ENCODE assay signal across 26 cellular contexts in the genomic region with DNA sequence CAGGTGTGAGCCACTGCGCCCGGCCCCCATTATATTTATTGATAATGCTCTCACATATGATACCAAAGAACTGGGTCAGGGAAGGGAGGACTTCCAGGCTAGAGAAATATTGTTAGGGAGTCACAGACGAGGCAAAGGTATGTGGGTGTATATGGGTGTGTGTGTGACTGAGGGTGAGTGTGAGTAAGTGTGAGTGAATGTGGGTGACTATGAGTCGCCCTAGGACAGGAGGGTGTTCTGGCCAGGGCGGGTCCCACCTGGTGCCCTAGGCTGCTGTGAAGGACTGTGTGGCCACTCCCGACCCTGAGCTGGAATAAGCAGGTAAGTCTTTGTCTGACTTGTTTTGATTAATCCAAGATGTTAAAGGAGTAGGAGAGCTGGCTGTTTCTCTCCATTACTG. TPM values are rescaled to one million over a fixed set of nuclear protein-coding genes. Genes with fewer than 3 reads are reported as not detected.
DNase-seq lines count a peak whose midpoint lies in the region; ATAC-seq, FAIRE-seq and TF ChIP-seq lines count a peak whose summit lies in the region.
"Had no signal": no experiment of that assay in that cellular context is flagged by ENCODE, and none has a peak within 500 bp of the region (broad histone marks: within the 10 kb centered on the region; RNA-seq: fewer than 3 reads in every experiment).

No MANE protein-coding gene starts in this region.

- WGBS in GM12878 (ENCODE audit: insufficient coverage, insufficient replicate concordance, low lambda C conversion rate, missing lambda C conversion rate): 30% methylated on average over 6 of the region's 6 CpGs
- WGBS in testis, 2 donors: 91 to 93% methylated on average over 6 of the region's 6 CpGs
- WGBS in pancreas, 2 donors: 88 to 89% methylated on average over 6 of the region's 6 CpGs

- H3K36me3 ChIP-seq in GM12878 (ENCODE audit: control insufficient read depth in 2 of 2, insufficient read depth in 2 of 2, low read length in 1 of 2) (no peaks in the 10 kb centered on the region), keratinocyte (ENCODE audit: control insufficient read depth in 2 of 2, extremely low read depth in 1 of 2, insufficient read depth in 2 of 2, low read length in 2 of 2) (no peaks in the 10 kb centered on the region), testis (ENCODE audit: low read depth, missing control alignments) (no peaks in the 10 kb centered on the region), pancreas (no peaks in the 10 kb centered on the region)
- H3K36me3 ChIP-seq: BLaER1, MG63 had no signal

- POLR2A ChIA-PET in GM12878 (lab: Charles Lee): no interaction called here

- in situ Hi-C loops in GM12878 (cut with MboI): no loop called here

- dilution Hi-C loops in keratinocyte (cut with MboI; ENCODE audit: extremely low pct_ligation_motif_present, low sequenced_read_pairs): no loop called here

- no peak for TF ChIP-seq POLR2A in GM12878 (IDR thresholded peaks at IDR 0.05; ENCODE audit: low read depth, low read length)
- TF ChIP-seq POLR2A in testis (IDR thresholded peaks at IDR 0.05): no peak

- no peaks in the 10 kb centered on the region for H4K20me1 ChIP-seq in GM12878 (ENCODE audit: control insufficient read depth, insufficient read depth)
- H4K20me1 ChIP-seq in keratinocyte (ENCODE audit: control insufficient read depth, extremely low read depth, insufficient read depth, low read length): no peaks in the 10 kb centered on the region
- H4K20me1 ChIP-seq: BLaER1 had no signal

- SMC1A ChIA-PET in GM12878 (lab: Charles Lee; ENCODE audit: uncharacterized antibody, unreplicated experiment): no interaction called here

- TF ChIP-seq CTCF in GM12878 (IDR thresholded peaks at IDR 0.05 in 2 of 3, conservative IDR thresholded peaks at IDR 0.05 in 1 of 3; ENCODE audit: control insufficient read depth in 2 of 3, extremely low read depth in 1 of 3, insufficient read depth in 1 of 3, low read depth in 3 of 3, low read length in 3 of 3) (no peak), keratinocyte (optimal IDR thresholded peaks at IDR 0.05 in 1 of 3, IDR thresholded peaks at IDR 0.05 in 1 of 3, conservative IDR thresholded peaks at IDR 0.05 in 1 of 3; ENCODE audit: extremely low read depth in 1 of 3, insufficient read depth in 2 of 3, low read length in 3 of 3) (no peak), testis (IDR thresholded peaks at IDR 0.05) (no peak), pancreas (IDR thresholded peaks at IDR 0.05) (no peak)

- no TSS peak for BruUV-seq in GM12878 (replicated peaks; lab: Mats Ljungman, UMichigan)

- H3K4me3 ChIP-seq in GM12878 (no peak overlapping the region), keratinocyte (ENCODE audit: control insufficient read depth in 2 of 3, extremely low read depth in 1 of 3, insufficient read depth in 2 of 3, low read depth in 1 of 3, low read length in 3 of 3) (no peak overlapping the region), testis (no peak overlapping the region), pancreas (no peak overlapping the region)
- H3K4me3 ChIP-seq: BLaER1, MG63, PC-9 had no signal

- FAIRE-seq in HTR-8/SVneo (lab: Jason Lieb, UNC) (peak; percentile 49), GM12878 (lab: Jason Lieb, UNC) (no peak), keratinocyte (lab: Jason Lieb, UNC) (no peak), pancreas (lab: Jason Lieb, UNC) (no peak)
- FAIRE-seq: A204.1, G401.6 had no signal

- RAD21 ChIA-PET in GM12878 (lab: Charles Lee; ENCODE audit: unreplicated experiment): no interaction called here

- H2AFZ ChIP-seq in GM12878 (ENCODE audit: control insufficient read depth, low read depth, low read length): no peak overlapping the region
- peak overlapping the region; percentile 79 for H2AFZ ChIP-seq in keratinocyte (ENCODE audit: control insufficient read depth, low read length)
- H2AFZ ChIP-seq: PC-9 had no signal

- peaks cover 0 to 2% of the 10 kb centered on the region in 2 experiments; a peak in 1 of 4 replicates for H3K27me3 ChIP-seq in GM12878 (replicated peaks in 1 of 2; ENCODE audit: control insufficient read depth in 2 of 2, insufficient read depth in 2 of 2, low read length in 1 of 2)
- H3K27me3 ChIP-seq in keratinocyte (ENCODE audit: control insufficient read depth, extremely low read depth, insufficient read depth, low read length): no peaks in the 10 kb centered on the region
- no peaks in the 10 kb centered on the region for H3K27me3 ChIP-seq in testis
- H3K27me3 ChIP-seq in pancreas: no peaks in the 10 kb centered on the region
- H3K27me3 ChIP-seq: BLaER1, MG63 had no signal

- no peaks in the 10 kb centered on the region for H3K4me1 ChIP-seq in GM12878 (ENCODE audit: control insufficient read depth, insufficient read depth, low read length)
- H3K4me1 ChIP-seq in keratinocyte (ENCODE audit: control insufficient read depth, extremely low read depth, insufficient read depth, low read length): peaks cover 8% of the 10 kb centered on the region
- H3K4me1 ChIP-seq in testis: peaks cover 18% of the 10 kb centered on the region
- peaks cover 4 to 7% (median 5%) of the 10 kb centered on the region in 3 donors for H3K4me1 ChIP-seq in pancreas
- H3K4me1 ChIP-seq: BLaER1 had no signal

- TF ChIP-seq RAD21 in GM12878 (IDR thresholded peaks at IDR 0.05; ENCODE audit: insufficient read depth, low read depth, low read length): no peak

- no peak for DNase-seq in HTR-8/SVneo (ENCODE audit: insufficient read length, low spot score)
- DNase-seq in GM12878 (ENCODE audit: low read depth, low spot score): no peak
- DNase-seq in keratinocyte (ENCODE audit: low read depth, low spot score): peak; percentile 49
- DNase-seq in testis: peak; percentile 6
- DNase-seq in pancreas: no peak
- DNase-seq in globus pallidus (ENCODE audit: low spot score): no peak
- DNase-seq: Caco-2; CD4-positive, alpha-beta memory T cell; H7; HFFc6; IMR-90; KG1; MG63; NCI-H1105 treated with DMSO at 0.1 percent for 48 hours; NCI-H146; NCI-H1930; NCI-H446; NCI-H524 treated with DMSO at 0.1 percent for 48 hours; NCI-H774; NK-92 treated with Interleukin-12 subunit alpha and Interleukin-12 subunit beta, amount 100 ng/mL, for 24 hours; SHP77 had no signal

- H3K9me1 ChIP-seq in keratinocyte (ENCODE audit: control insufficient read depth, extremely low read depth, insufficient read depth, low read length): no peaks in the 10 kb centered on the region

- ATAC-seq in GM12878 (no peak), GM19463 (IDR thresholded peaks at IDR 0.05; ENCODE audit: unreplicated experiment) (no peak), pancreas (no peak)

- no peak overlapping the region for H3K9ac ChIP-seq in GM12878 (ENCODE audit: control insufficient read depth, insufficient read depth, low read length)
- no peak overlapping the region for H3K9ac ChIP-seq in keratinocyte (ENCODE audit: control insufficient read depth, extremely low read depth, insufficient read depth, low read length)
- H3K9ac ChIP-seq: BLaER1 had no signal

- TF ChIP-seq EP300 in GM12878 (IDR thresholded peaks at IDR 0.05; ENCODE audit: borderline replicate concordance in 1 of 2, control insufficient read depth in 1 of 2, low read depth in 2 of 2, low read length in 2 of 2): no peak

- H3K4me2 ChIP-seq in GM12878 (ENCODE audit: control insufficient read depth, insufficient read depth) (no peak overlapping the region), keratinocyte (ENCODE audit: control insufficient read depth, extremely low read depth, insufficient read depth, low read depth, low read length) (peak overlapping the region; percentile 41)
- H3K4me2 ChIP-seq: BLaER1, PC-9 had no signal

- intact Hi-C loops in GM12878 (cut with micrococcal nuclease; ENCODE audit: unreplicated experiment): loop anchor here (10.0 kb wide), 2 partner anchors 470 to 540 kb away; no protein-coding TSS in a partner anchor
- intact Hi-C loops in testis (cut with DNase I; ENCODE audit: low total_unique reads): no loop called here
- intact Hi-C loops in pancreas (cut with DNase I): no loop called here

- H3K79me2 ChIP-seq in GM12878 (ENCODE audit: control insufficient read depth, insufficient read depth, low read length) (no peaks in the 10 kb centered on the region), keratinocyte (ENCODE audit: control insufficient read depth, insufficient read depth, low read length) (no peaks in the 10 kb centered on the region)

- H3K27ac ChIP-seq in GM12878 (ENCODE audit: control insufficient read depth, insufficient read depth): no peak overlapping the region
- no peak overlapping the region for H3K27ac ChIP-seq in keratinocyte (ENCODE audit: control insufficient read depth, insufficient read depth, low read length)
- no peak overlapping the region for H3K27ac ChIP-seq in testis
- H3K27ac ChIP-seq in pancreas: no peak overlapping the region
- H3K27ac ChIP-seq: BLaER1, PC-9 had no signal

- CTCF ChIA-PET in GM12878 (lab: Yijun Ruan, JAX): interaction anchor here (1.1 kb wide), 1 partner anchor 43 kb away, joined by 4 read pairs; no protein-coding TSS in a partner anchor

- no peaks in the 10 kb centered on the region for H3K9me3 ChIP-seq in GM12878 (replicated peaks; ENCODE audit: control insufficient read depth, insufficient read depth, low read length)
- no peaks in the 10 kb centered on the region for H3K9me3 ChIP-seq in keratinocyte (ENCODE audit: control insufficient read depth, low read depth, low read length)
- no peaks in the 10 kb centered on the region for H3K9me3 ChIP-seq in testis
- no peaks in the 10 kb centered on the region for H3K9me3 ChIP-seq in pancreas
- H3K9me3 ChIP-seq: BLaER1, Caco-2, MG63 had no signal

RNA-seq across cellular contexts. Expression of gene RWDD4, which starts 34.4 kb away (rescaled TPM):
- 8.2 and 17.7 TPM in 2 replicates for total RNA-seq in GM12878 (2013; cell fraction: nucleolus; rRNA removed)
- total RNA-seq in GM12878 (2014; rRNA removed) (21.8 and 23.9 TPM in 2 replicates), GM12878 (2014; rRNA removed; fragmentation: Illumina TruSeq; extraction: Trizol) (23.1 and 23.6 TPM in 2 replicates), GM12878 (2021) (18.6 TPM in 2 replicates), testis (10 to 100 TPM; 23.0 to 25.4 TPM), pancreas (10 to 100 TPM in 5 of 6 donors, 1 to 10 TPM in 1; 9.1 to 14.0 (median 12.8) TPM)
- polyA plus RNA-seq in GM12878 (2011; ENCODE audit: low read depth): 3.9 TPM
- polyA plus RNA-seq in GM12878 (2011; rRNA removed) (19.2 and 26.2 TPM in 2 replicates), GM12878 (2014; fragmentation: Illumina TruSeq; extraction: Trizol) (20.7 and 30.5 TPM in 2 replicates), GM12878 (2014; fragmentation: Nextera tagmentation; extraction: Ambion mirVana) (10 to 100 TPM; 11.2 to 12.2 TPM), GM12878 (2014; rRNA removed) (15.3 and 15.8 TPM in 2 replicates), GM12878 (2016; fragmentation: Nextera tagmentation; extraction: Ambion mirVana) (10 to 100 TPM; 36.3 to 37.8 TPM), keratinocyte (12.1 to 25.5 TPM (median 17.4 TPM) in 3 replicates), testis (ENCODE audit: insufficient read depth, low read depth, low replicate concordance) (14.5 TPM), pancreas (10 to 100 TPM in 1 of 2 donors, 1 to 10 TPM in 1; 8.5 to 15.4 TPM)
- 5.1 and 5.8 TPM in 2 replicates for polyA plus RNA-seq in GM12878 (2011; cell fraction: cytosol; rRNA removed)
- polyA plus RNA-seq in GM12878 (2011; cell fraction: nucleus; rRNA removed): 3.7 and 4.1 TPM in 2 replicates
- polyA plus RNA-seq in GM12878 (2012): 9.0 and 10.2 TPM in 2 replicates
- 1.8 and 3.1 TPM in 2 replicates for polyA minus RNA-seq in GM12878 (2011; rRNA and poly(A)+ RNA removed)
- 3.8 and 5.7 TPM in 2 replicates for polyA minus RNA-seq in GM12878 (2011; cell fraction: cytosol; rRNA and poly(A)+ RNA removed)
- 1.8 and 6.2 TPM in 2 replicates for polyA minus RNA-seq in GM12878 (2011; cell fraction: nucleus; rRNA and poly(A)+ RNA removed)
- 18.1 TPM for polyA plus RNA-seq in keratinocyte (2011; ENCODE audit: low read depth)
- polyA plus RNA-seq in keratinocyte (2011; cell fraction: cytosol; rRNA removed): 15.0 and 21.0 TPM in 2 replicates
- polyA plus RNA-seq in keratinocyte (2011; cell fraction: nucleus; rRNA removed): 9.5 TPM in 2 replicates
- polyA plus RNA-seq in keratinocyte (2012; ENCODE audit: low replicate concordance): 16.7 and 17.4 TPM in 2 replicates
- 0.95 to 6.6 TPM (median 2.9 TPM) in 3 replicates for polyA minus RNA-seq in keratinocyte
- polyA minus RNA-seq in keratinocyte (2011; cell fraction: cytosol; rRNA and poly(A)+ RNA removed): 14.2 TPM
- polyA minus RNA-seq in keratinocyte (2011; cell fraction: nucleus; rRNA and poly(A)+ RNA removed): 2.5 and 3.3 TPM in 2 replicates

RNA-seq across cellular contexts. Expression of gene TRAPPC11, which starts 34.5 kb away (rescaled TPM):
- 108 and 122 TPM in 2 replicates for total RNA-seq in GM12878 (2013; cell fraction: nucleolus; rRNA removed)
- total RNA-seq in GM12878 (2014; rRNA removed) (22.4 and 31.4 TPM in 2 replicates), GM12878 (2014; rRNA removed; fragmentation: Illumina TruSeq; extraction: Trizol) (28.1 and 28.8 TPM in 2 replicates), GM12878 (2021) (24.5 and 26.2 TPM in 2 replicates), testis (10 to 100 TPM; 65.2 to 81.6 TPM), pancreas (10 to 100 TPM; 15.0 to 19.2 (median 16.3) TPM)
- polyA plus RNA-seq in GM12878 (2011; ENCODE audit: low read depth): 9.1 TPM
- polyA plus RNA-seq in GM12878 (2011; rRNA removed) (40.5 and 59.9 TPM in 2 replicates), GM12878 (2014; fragmentation: Illumina TruSeq; extraction: Trizol) (36.1 and 40.5 TPM in 2 replicates), GM12878 (2014; fragmentation: Nextera tagmentation; extraction: Ambion mirVana) (1 to 10 TPM; 7.3 to 10.0 TPM), GM12878 (2014; rRNA removed) (17.7 and 20.4 TPM in 2 replicates), GM12878 (2016; fragmentation: Nextera tagmentation; extraction: Ambion mirVana) (10 to 100 TPM; 20.0 to 22.2 TPM), keratinocyte (30.8 to 42.5 TPM (median 33.2 TPM) in 3 replicates), testis (ENCODE audit: insufficient read depth, low read depth, low replicate concordance) (31.2 TPM), pancreas (10 to 100 TPM in 1 of 2 donors, 1 to 10 TPM in 1; 8.6 to 12.1 TPM)
- 21.3 and 30.6 TPM in 2 replicates for polyA plus RNA-seq in GM12878 (2011; cell fraction: cytosol; rRNA removed)
- 31.2 and 32.5 TPM in 2 replicates for polyA plus RNA-seq in GM12878 (2011; cell fraction: nucleus; rRNA removed)
- 12.2 and 16.2 TPM in 2 replicates for polyA plus RNA-seq in GM12878 (2012)
- polyA minus RNA-seq in GM12878 (2011; rRNA and poly(A)+ RNA removed): 51.9 and 60.3 TPM in 2 replicates
- 20.2 and 21.9 TPM in 2 replicates for polyA minus RNA-seq in GM12878 (2011; cell fraction: cytosol; rRNA and poly(A)+ RNA removed)
- polyA minus RNA-seq in GM12878 (2011; cell fraction: nucleus; rRNA and poly(A)+ RNA removed): 20.1 and 27.7 TPM in 2 replicates
- 13.9 TPM for polyA plus RNA-seq in keratinocyte (2011; ENCODE audit: low read depth)
- polyA plus RNA-seq in keratinocyte (2011; cell fraction: cytosol; rRNA removed): 21.0 and 39.7 TPM in 2 replicates
- 53.1 and 58.7 TPM in 2 replicates for polyA plus RNA-seq in keratinocyte (2011; cell fraction: nucleus; rRNA removed)
- polyA plus RNA-seq in keratinocyte (2012; ENCODE audit: low replicate concordance): 12.4 and 13.8 TPM in 2 replicates
- polyA minus RNA-seq in keratinocyte: 9.2 to 45.6 TPM (median 45.0 TPM) in 3 replicates
- polyA minus RNA-seq in keratinocyte (2011; cell fraction: cytosol; rRNA and poly(A)+ RNA removed): 16.9 TPM
- polyA minus RNA-seq in keratinocyte (2011; cell fraction: nucleus; rRNA and poly(A)+ RNA removed): 26.9 and 53.3 TPM in 2 replicates

Comparison
In these comparisons a context has a peak if more than half of its experiments do, and no peak if none do; other contexts are left out.
1. DNase-seq: peak in keratinocyte (single experiment) and testis (single experiment); none in HTR-8/SVneo (single experiment), GM12878 (single experiment), pancreas (0 of 6) and globus pallidus (single experiment).